ENCODE assay signal across 15 cellular contexts in genomic region chr18:75214766-75215515, GRCh38. TPM values are rescaled to one million over a fixed set of nuclear protein-coding genes. Genes with fewer than 3 reads are reported as not detected.
DNase-seq lines count a peak whose midpoint lies in the region; ATAC-seq and TF ChIP-seq lines count a peak whose summit lies in the region.
"Had no signal": no experiment of that assay in that cellular context is flagged by ENCODE, and none has a peak within 500 bp of the region (broad histone marks: within the 10 kb centered on the region; RNA-seq: fewer than 3 reads in every experiment).

No MANE protein-coding gene starts in this region.

- H3K4me1 ChIP-seq in CD8-positive, alpha-beta T cell (ENCODE audit: insufficient read depth, low read length): peaks cover 52% of the 10 kb centered on the region
- H3K4me1 ChIP-seq in naive thymus-derived CD4-positive, alpha-beta T cell (ENCODE audit: control insufficient read depth in 2 of 2, insufficient read depth in 2 of 2, low read length in 2 of 2): peaks cover 43 to 47% of the 10 kb centered on the region in 2 donors

- H3K9me3 Mint-ChIP-seq in CD8-positive, alpha-beta T cell: no peaks in the 10 kb centered on the region
- H3K9me3 Mint-ChIP-seq in brain: peaks cover 0 to 3% (median 0%) of the 10 kb centered on the region in 5 experiments
- peaks cover 0 to 5% (median 0%) of the 10 kb centered on the region in 11 donors for H3K9me3 Mint-ChIP-seq in naive thymus-derived CD4-positive, alpha-beta T cell

- no peak for ATAC-seq in CD8-positive, alpha-beta T cell
- no peak for ATAC-seq in naive thymus-derived CD4-positive, alpha-beta T cell
- ATAC-seq in HG03135 (IDR thresholded peaks at IDR 0.05; ENCODE audit: unreplicated experiment): no peak
- ATAC-seq: left lung, right cardiac atrium had no signal

- peak overlapping the region; percentile 33 for H3K4me3 Mint-ChIP-seq in CD8-positive, alpha-beta T cell
- peak overlapping the region; percentile 88 to 99 (median 93) for H3K4me3 Mint-ChIP-seq in brain
- peak overlapping the region in 9 of 10 donors; percentile 7 to 95 (median 56) for H3K4me3 Mint-ChIP-seq in naive thymus-derived CD4-positive, alpha-beta T cell

- POLR2A ChIA-PET in CD8-positive, alpha-beta T cell (lab: Charles Lee): interaction anchor here (0.9 to 1.4 kb wide), 4 partner anchors 10 to 33 kb away, joined by 3 read pairs; no protein-coding TSS in a partner anchor
- POLR2A ChIA-PET in naive thymus-derived CD4-positive, alpha-beta T cell (lab: Charles Lee): interaction anchor here (0.5 to 7.5 kb wide), 5 partner anchors 18 to 144 kb away, joined by 3 to 91 read pairs (median 7); no protein-coding TSS in a partner anchor

- no peak for TF ChIP-seq CTCF in CD8-positive, alpha-beta T cell (IDR thresholded peaks at IDR 0.05)
- no peak for TF ChIP-seq CTCF in brain (conservative IDR thresholded peaks at IDR 0.05)

- no peaks in the 10 kb centered on the region for H3K27me3 Mint-ChIP-seq in CD8-positive, alpha-beta T cell (ENCODE audit: low read depth)
- H3K27me3 Mint-ChIP-seq in brain: peaks cover 12% of the 10 kb centered on the region
- peaks cover 0 to 3% (median 0%) of the 10 kb centered on the region in 5 donors for H3K27me3 Mint-ChIP-seq in naive thymus-derived CD4-positive, alpha-beta T cell

- peaks cover 76% of the 10 kb centered on the region for H3K4me1 Mint-ChIP-seq in CD8-positive, alpha-beta T cell (ENCODE audit: low read depth)
- peaks cover 83% of the 10 kb centered on the region for H3K4me1 Mint-ChIP-seq in brain
- H3K4me1 Mint-ChIP-seq in naive thymus-derived CD4-positive, alpha-beta T cell: peaks cover 45 to 86% (median 82%) of the 10 kb centered on the region in 7 donors

- CTCF ChIA-PET in CD8-positive, alpha-beta T cell (lab: Charles Lee): interaction anchor here (1.2 to 1.4 kb wide), 2 partner anchors 26 to 29 kb away, joined by 3 to 7 read pairs; no protein-coding TSS in a partner anchor
- CTCF ChIA-PET in naive thymus-derived CD4-positive, alpha-beta T cell (lab: Charles Lee): interaction anchor here (1.1 to 1.5 kb wide), 2 partner anchors 10 to 32 kb away, joined by 3 read pairs; no protein-coding TSS in a partner anchor

- intact Hi-C loops in CD8-positive, alpha-beta T cell (cut with DNase I, micrococcal nuclease): loop anchor here in 1 of 2 experiments (5.0 to 10.0 kb wide), 4 partner anchors 720 to 1847 kb away; partner anchors contain the start of genes CNDP2 and ZNF516
- intact Hi-C loops in naive thymus-derived CD4-positive, alpha-beta T cell (cut with micrococcal nuclease): loop anchor here (5.0 kb wide), 4 partner anchors 188 to 843 kb away; no protein-coding TSS in a partner anchor

- no peaks in the 10 kb centered on the region for H3K9me3 ChIP-seq in CD8-positive, alpha-beta T cell (ENCODE audit: low read length)
- no peaks in the 10 kb centered on the region for H3K9me3 ChIP-seq in naive thymus-derived CD4-positive, alpha-beta T cell (ENCODE audit: control insufficient read depth in 2 of 3, low read length in 3 of 3)
- H3K9me3 ChIP-seq: left lung had no signal

- no peaks in the 10 kb centered on the region for H3K27me3 ChIP-seq in CD8-positive, alpha-beta T cell (ENCODE audit: insufficient read depth, low read length)
- no peaks in the 10 kb centered on the region for H3K27me3 ChIP-seq in naive thymus-derived CD4-positive, alpha-beta T cell (ENCODE audit: control insufficient read depth in 2 of 2, insufficient read depth in 2 of 2, low read length in 2 of 2)
- H3K27me3 ChIP-seq: left lung had no signal

- H3K36me3 Mint-ChIP-seq in CD8-positive, alpha-beta T cell: peaks cover 18% of the 10 kb centered on the region
- H3K36me3 Mint-ChIP-seq in brain: peaks cover 4% of the 10 kb centered on the region
- H3K36me3 Mint-ChIP-seq in naive thymus-derived CD4-positive, alpha-beta T cell: peaks cover 0 to 11% (median 4%) of the 10 kb centered on the region in 5 donors

- no peak overlapping the region for H3K27ac ChIP-seq in CD8-positive, alpha-beta T cell (ENCODE audit: low read depth, low read length)
- H3K27ac ChIP-seq in naive thymus-derived CD4-positive, alpha-beta T cell (ENCODE audit: low read depth, low read length): peak overlapping the region; percentile 10
- H3K27ac ChIP-seq: KMS-11, left lung had no signal

- H3K27ac Mint-ChIP-seq in CD8-positive, alpha-beta T cell: peak overlapping the region; percentile 76
- peak overlapping the region; percentile 58 to 97 (median 83) for H3K27ac Mint-ChIP-seq in brain
- peak overlapping the region; percentile 49 to 86 (median 82) for H3K27ac Mint-ChIP-seq in naive thymus-derived CD4-positive, alpha-beta T cell

- no peaks in the 10 kb centered on the region for H3K36me3 ChIP-seq in CD8-positive, alpha-beta T cell (ENCODE audit: insufficient read depth, low read length)
- H3K36me3 ChIP-seq in naive thymus-derived CD4-positive, alpha-beta T cell (ENCODE audit: control insufficient read depth in 2 of 3, insufficient read depth in 3 of 3, low read length in 3 of 3): peaks cover 0 to 5% (median 0%) of the 10 kb centered on the region in 3 experiments
- H3K36me3 ChIP-seq: left lung had no signal

- H3K4me3 ChIP-seq in CD8-positive, alpha-beta T cell (ENCODE audit: low read depth, low read length): no peak overlapping the region
- H3K4me3 ChIP-seq in naive thymus-derived CD4-positive, alpha-beta T cell (ENCODE audit: low read length): no peak overlapping the region
- H3K4me3 ChIP-seq: left lung had no signal

- in situ Hi-C loops in ACHN (cut with HindIII; ENCODE audit: low pct_ligation_motif_present, low pct_unique_long_range_greater_than_20kb, low sequenced_read_pairs): no loop called here

- DNase-seq in CD8-positive, alpha-beta T cell: no peak
- DNase-seq in NCI-H1417 (lab: John Stamatoyannopoulos, UW) (peak in 2 of 3 experiments; percentile 59 to 86), ACHN (no peak), NCI-H2196 treated with DMSO at 0.1 percent for 48 hours (lab: John Stamatoyannopoulos, UW; ENCODE audit: unreplicated experiment) (no peak), NCI-H226 (no peak)
- DNase-seq in naive thymus-derived CD4-positive, alpha-beta T cell: no peak
- DNase-seq: Calu3; erythroblast; left lung; NCI-H524 treated with DMSO at 0.1 percent for 48 hours; right cardiac atrium; stimulated activated CD8-positive, alpha-beta memory T cell treated with anti-CD3 and anti-CD28 coated beads, Interleukin-4, amount 100 ng/mL, for 48 hours had no signal

RNA-seq across cellular contexts. Expression of gene TSHZ1, which starts 4.3 kb away (rescaled TPM):
- 10 to 100 TPM; 21.5 to 23.4 TPM for total RNA-seq in CD8-positive, alpha-beta T cell
- polyA plus RNA-seq in brain (ENCODE audit: insufficient read depth, low read depth, low replicate concordance): 35.6 TPM
- 10 to 100 TPM; 17.9 to 33.5 (median 25.7) TPM for total RNA-seq in naive thymus-derived CD4-positive, alpha-beta T cell
- polyA plus RNA-seq in naive thymus-derived CD4-positive, alpha-beta T cell: 1 to 10 TPM; 4.5 to 6.6 TPM

RNA-seq across cellular contexts. Expression of gene PTGR3, which starts 6.0 kb away (rescaled TPM):
- total RNA-seq in CD8-positive, alpha-beta T cell: 1 to 10 TPM; 6.3 to 7.8 TPM
- polyA plus RNA-seq in brain (ENCODE audit: insufficient read depth, low read depth, low replicate concordance): 30.8 TPM
- total RNA-seq in naive thymus-derived CD4-positive, alpha-beta T cell: 10 to 100 TPM; 25.1 to 59.1 (median 31.7) TPM
- 10 to 100 TPM; 17.0 to 25.5 TPM for polyA plus RNA-seq in naive thymus-derived CD4-positive, alpha-beta T cell

Comparison
In these comparisons a context has a peak if more than half of its experiments do, and no peak if none do; other contexts are left out.
1. DNase-seq: peak in NCI-H1417 (2 of 3); none in CD8-positive, alpha-beta T cell (0 of 7), naive thymus-derived CD4-positive, alpha-beta T cell (0 of 9), ACHN (single experiment), NCI-H2196 treated with DMSO at 0.1 percent for 48 hours (single experiment) and NCI-H226 (single experiment).
2. H3K4me3 Mint-ChIP-seq: peak in every context shown above with its lines; median percentile 93 in brain; 56 in naive thymus-derived CD4-positive, alpha-beta T cell; 33 in CD8-positive, alpha-beta T cell.
3. Peak in every context shown above with its lines, with median percentiles within 50 percentile points of each other: H3K27ac Mint-ChIP-seq.